In the genomic region with DNA sequence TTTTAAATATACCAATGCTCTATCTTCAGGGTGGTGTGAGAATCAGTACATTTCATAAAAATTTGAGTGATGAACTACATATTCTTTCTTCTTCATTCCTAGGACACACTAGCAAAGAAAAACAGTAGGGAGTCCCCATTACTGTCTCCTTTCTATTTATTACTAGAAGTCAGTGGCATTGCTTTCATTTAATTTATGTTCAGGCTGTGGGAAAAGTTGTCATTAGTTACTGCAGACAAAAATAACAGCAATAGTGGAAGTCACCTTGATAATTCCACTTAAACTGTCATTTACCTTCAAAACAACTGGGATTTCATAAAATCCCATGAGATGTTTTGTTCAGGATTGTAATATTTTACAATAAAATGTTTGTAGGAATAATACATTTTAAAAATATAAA, we compare ENCODE assay signal across 20 cellular contexts.
DNase-seq lines count a peak whose midpoint lies in the region; TF ChIP-seq lines count a peak whose summit lies in the region.
"Had no signal": no experiment of that assay in that cellular context is flagged by ENCODE, and none has a peak within 500 bp of the region (broad histone marks: within the 10 kb centered on the region; RNA-seq: fewer than 3 reads in every experiment).

No MANE protein-coding gene starts in this region.

- H3K9ac ChIP-seq in neural cell (ENCODE audit: low read length): no peak overlapping the region
- H3K9ac ChIP-seq: BLaER1 had no signal

- H3K9me2 ChIP-seq in neural cell (ENCODE audit: insufficient read depth, low read length): no peaks in the 10 kb centered on the region

- TF ChIP-seq RAD21 in neural cell (conservative IDR thresholded peaks at IDR 0.05): no peak

- no peaks in the 10 kb centered on the region for H3K27me3 ChIP-seq in neural cell (ENCODE audit: insufficient read depth, low read depth, low read length)
- H3K27me3 ChIP-seq: BE2C, BLaER1 had no signal

- no peak overlapping the region for H3K4me3 ChIP-seq in neural cell (ENCODE audit: low read length)
- H3K4me3 ChIP-seq: BLaER1 had no signal

- no peaks in the 10 kb centered on the region for H3K9me3 ChIP-seq in neural cell (ENCODE audit: low read length)
- H3K9me3 ChIP-seq: BE2C had no signal

- no peak overlapping the region for H3K4me2 ChIP-seq in neural cell (ENCODE audit: low read length)
- H3K4me2 ChIP-seq: BLaER1 had no signal

- H3K27ac ChIP-seq in neural cell (ENCODE audit: low read length): no peak overlapping the region
- H3K27ac ChIP-seq: BLaER1 had no signal

- no peak for TF ChIP-seq CTCF in neural cell (IDR thresholded peaks at IDR 0.05; ENCODE audit: poor library complexity, severe bottlenecking)

- peak; percentile 17 for DNase-seq in NCI-H2227 (lab: John Stamatoyannopoulos, UW; ENCODE audit: unreplicated experiment)
- DNase-seq in NCI-H69 (lab: John Stamatoyannopoulos, UW): peak; percentile 26
- DNase-seq in DMS79 treated with DMSO at 0.1 percent for 48 hours (lab: John Stamatoyannopoulos, UW): no peak
- no peak for DNase-seq in NCI-H345 (lab: John Stamatoyannopoulos, UW)
- DNase-seq in NCI-H1436 (lab: John Stamatoyannopoulos, UW): no peak
- DNase-seq: 8988T; ACHN; BE2C; C1 segment of cervical spinal cord; CD4-positive, alpha-beta memory T cell; CD4-positive, CD25-positive, alpha-beta regulatory T cell; CD8-positive, alpha-beta memory T cell; COR-L47; DMS 273 treated with DMSO at 0.1 percent for 48 hours; DMS153; DMS53; DMS79; GF-D8 had no signal

- H2AFZ ChIP-seq in neural cell (ENCODE audit: low read depth, low read length): no peak overlapping the region

- H3K36me3 ChIP-seq in neural cell (ENCODE audit: insufficient read depth, low read length): no peaks in the 10 kb centered on the region
- H3K36me3 ChIP-seq: BE2C, BLaER1 had no signal

- no peaks in the 10 kb centered on the region for H3K79me2 ChIP-seq in neural cell (replicated peaks; ENCODE audit: insufficient read depth, low read length)

- H3F3A ChIP-seq in neural cell (ENCODE audit: insufficient read depth, low read length, poor library complexity, severe bottlenecking): peaks cover 4% of the 10 kb centered on the region

- H4K20me1 ChIP-seq in neural cell (ENCODE audit: insufficient read depth): no peaks in the 10 kb centered on the region
- H4K20me1 ChIP-seq: BLaER1 had no signal

- TF ChIP-seq EP300 in neural cell (conservative IDR thresholded peaks at IDR 0.05; ENCODE audit: poor library complexity, severe bottlenecking): peak; percentile 93

TF ChIP-seq in neural cell, 6 proteins besides CTCF, POLR2A, EP300 and RAD21:
- TF ChIP-seq EZH2 (IDR thresholded peaks at IDR 0.05; ENCODE audit: borderline replicate concordance, insufficient read depth, low read length, poor library complexity, severe bottlenecking): no peak
- TF ChIP-seq POLR2AphosphoS5 (IDR thresholded peaks at IDR 0.05): peak; percentile 94
- TF ChIP-seq, protein P1, sequence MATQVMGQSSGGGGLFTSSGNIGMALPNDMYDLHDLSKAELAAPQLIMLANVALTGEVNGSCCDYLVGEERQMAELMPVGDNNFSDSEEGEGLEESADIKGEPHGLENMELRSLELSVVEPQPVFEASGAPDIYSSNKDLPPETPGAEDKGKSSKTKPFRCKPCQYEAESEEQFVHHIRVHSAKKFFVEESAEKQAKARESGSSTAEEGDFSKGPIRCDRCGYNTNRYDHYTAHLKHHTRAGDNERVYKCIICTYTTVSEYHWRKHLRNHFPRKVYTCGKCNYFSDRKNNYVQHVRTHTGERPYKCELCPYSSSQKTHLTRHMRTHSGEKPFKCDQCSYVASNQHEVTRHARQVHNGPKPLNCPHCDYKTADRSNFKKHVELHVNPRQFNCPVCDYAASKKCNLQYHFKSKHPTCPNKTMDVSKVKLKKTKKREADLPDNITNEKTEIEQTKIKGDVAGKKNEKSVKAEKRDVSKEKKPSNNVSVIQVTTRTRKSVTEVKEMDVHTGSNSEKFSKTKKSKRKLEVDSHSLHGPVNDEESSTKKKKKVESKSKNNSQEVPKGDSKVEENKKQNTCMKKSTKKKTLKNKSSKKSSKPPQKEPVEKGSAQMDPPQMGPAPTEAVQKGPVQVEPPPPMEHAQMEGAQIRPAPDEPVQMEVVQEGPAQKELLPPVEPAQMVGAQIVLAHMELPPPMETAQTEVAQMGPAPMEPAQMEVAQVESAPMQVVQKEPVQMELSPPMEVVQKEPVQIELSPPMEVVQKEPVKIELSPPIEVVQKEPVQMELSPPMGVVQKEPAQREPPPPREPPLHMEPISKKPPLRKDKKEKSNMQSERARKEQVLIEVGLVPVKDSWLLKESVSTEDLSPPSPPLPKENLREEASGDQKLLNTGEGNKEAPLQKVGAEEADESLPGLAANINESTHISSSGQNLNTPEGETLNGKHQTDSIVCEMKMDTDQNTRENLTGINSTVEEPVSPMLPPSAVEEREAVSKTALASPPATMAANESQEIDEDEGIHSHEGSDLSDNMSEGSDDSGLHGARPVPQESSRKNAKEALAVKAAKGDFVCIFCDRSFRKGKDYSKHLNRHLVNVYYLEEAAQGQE (IDR thresholded peaks at IDR 0.05; ENCODE audit: borderline replicate concordance): peak; percentile 89

Comparison
In these comparisons a context has a peak if more than half of its experiments do, and no peak if none do; other contexts are left out.
1. DNase-seq: peak in NCI-H2227 (single experiment) and NCI-H69 (single experiment); none in DMS79 treated with DMSO at 0.1 percent for 48 hours (single experiment), NCI-H345 (single experiment) and NCI-H1436 (single experiment).